ENCODE assay signal across 23 cellular contexts in the genomic region with DNA sequence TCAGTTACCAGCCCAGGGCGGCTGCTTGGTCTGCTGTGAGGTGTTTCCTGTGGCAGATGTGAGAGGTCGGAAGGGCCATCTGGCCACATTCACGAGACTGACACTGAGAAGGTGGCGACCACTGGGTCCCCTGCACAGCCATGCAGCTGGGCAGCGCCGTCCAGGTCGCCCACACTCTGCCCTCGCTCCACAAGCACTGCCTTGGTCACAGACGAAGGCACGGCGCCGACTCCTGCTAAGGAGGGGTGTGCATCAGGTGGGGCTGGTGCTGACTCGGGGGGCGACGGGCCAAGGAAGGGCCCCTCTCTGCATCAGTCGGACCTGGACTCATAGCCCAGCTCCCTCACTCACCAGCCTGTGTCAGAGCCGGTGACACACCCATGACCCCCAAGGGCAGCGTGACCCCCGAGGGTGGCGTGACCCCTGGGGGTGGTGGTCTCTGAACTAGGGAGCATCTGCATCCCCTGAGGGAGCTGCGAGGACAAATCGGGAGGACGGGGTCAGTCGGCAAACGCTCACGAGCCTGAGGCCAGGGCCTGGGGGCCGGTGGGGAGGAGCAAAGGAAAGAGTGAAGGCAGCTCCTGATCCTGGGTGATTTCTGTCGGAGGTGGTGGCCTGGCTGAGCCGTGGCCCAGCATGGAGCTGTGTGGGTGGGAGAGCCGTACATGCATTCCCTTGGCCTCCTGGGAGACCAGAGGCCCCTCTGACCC. TPM values are rescaled to one million over a fixed set of nuclear protein-coding genes. Genes with fewer than 3 reads are reported as not detected.
DNase-seq lines count a peak whose midpoint lies in the region; ATAC-seq and TF ChIP-seq lines count a peak whose summit lies in the region.
"Had no signal": no experiment of that assay in that cellular context is flagged by ENCODE, and none has a peak within 500 bp of the region (broad histone marks: within the 10 kb centered on the region; RNA-seq: fewer than 3 reads in every experiment).

No MANE protein-coding gene starts in this region.

- H3K27me3 ChIP-seq in H7 (ENCODE audit: control insufficient read depth, insufficient read depth, low read length), result no peaks in the 10 kb centered on the region
- H3K27me3 ChIP-seq in H9 (ENCODE audit: insufficient read depth, low read length), result no peaks in the 10 kb centered on the region
- H3K27me3 ChIP-seq: BLaER1 had no signal

- peak overlapping the region; percentile 43 for H3K27ac Mint-ChIP-seq in neural crest cell (ENCODE audit: unreplicated experiment)
- no peak overlapping the region for H3K27ac Mint-ChIP-seq in type B pancreatic cell
- H3K27ac Mint-ChIP-seq in H9, result no peak overlapping the region
- H3K27ac Mint-ChIP-seq: GM23338 had no signal

- H4K91ac ChIP-seq in H9 (ENCODE audit: insufficient read length, low read depth, low read length), result no peak overlapping the region

- H3K27ac ChIP-seq in H9 (ENCODE audit: insufficient read length, low read depth, low read length), result no peak overlapping the region
- H3K27ac ChIP-seq: BLaER1, KMS-11, RWPE1 had no signal

- H4K5ac ChIP-seq in H9 (ENCODE audit: insufficient read length, low read depth, low read length), result no peak overlapping the region

- H2BK12ac ChIP-seq in H9 (ENCODE audit: insufficient read length, low read depth, low read length), result no peak overlapping the region

- DNase-seq in H7, result peak; percentile 55
- DNase-seq in ecto neural progenitor cell (ENCODE audit: low spot score), result peak; percentile 42
- no peak for DNase-seq in neural crest cell (ENCODE audit: low read depth, low spot score)
- DNase-seq in type B pancreatic cell (ENCODE audit: extremely low spot score, unreplicated experiment), result peak; percentile 67
- DNase-seq in H9, result no peak
- no peak for DNase-seq in COLO829 (ENCODE audit: low spot score)
- DNase-seq: ACHN; DND-41; IMR-90; NCI-H1092 treated with DMSO at 0.1 percent for 48 hours; NCI-H1436 treated with DMSO at 0.1 percent for 48 hours; NCI-H1930; NCI-H2227 treated with DMSO at 0.1 percent for 48 hours; NCI-H510A; NCI-H774; NK-92 treated with Interleukin-12 subunit alpha and Interleukin-12 subunit beta, amount 100 ng/mL, for 24 hours had no signal

- H2BK15ac ChIP-seq in H9 (ENCODE audit: low read depth, low read length), result no peak overlapping the region

- no peak overlapping the region for H3T11ph ChIP-seq in H9 (ENCODE audit: low read length)

- H3K23ac ChIP-seq in H9 (ENCODE audit: insufficient read length, low read depth, low read length), result no peak overlapping the region

- no peak overlapping the region for H3K4ac ChIP-seq in H9 (ENCODE audit: low read depth, low read length)

- no peak for TF ChIP-seq CTCF in neural crest cell (conservative IDR thresholded peaks at IDR 0.05)
- no peak for TF ChIP-seq CTCF in type B pancreatic cell (conservative IDR thresholded peaks at IDR 0.05)
- TF ChIP-seq CTCF in H9 (conservative IDR thresholded peaks at IDR 0.05), result no peak

- no peak overlapping the region for H3K9ac ChIP-seq in H9 (ENCODE audit: extremely low read depth, insufficient read length, low read length)
- H3K9ac ChIP-seq: BLaER1, KMS-11 had no signal

- H4K20me1 ChIP-seq in H9 (ENCODE audit: control insufficient read depth, insufficient read depth, insufficient read length), result peaks cover 3% of the 10 kb centered on the region

- H2AK5ac ChIP-seq in H9 (ENCODE audit: insufficient read length, low read length), result no peak overlapping the region

- no peak overlapping the region for H3K4me3 ChIP-seq in H7 (ENCODE audit: insufficient read depth, low read depth, low read length)
- H3K4me3 ChIP-seq: BLaER1, GM12878, GM23338 had no signal

- no peak overlapping the region for H3K4me2 ChIP-seq in H9 (ENCODE audit: insufficient read depth, insufficient read length, low read length)
- H3K4me2 ChIP-seq: BLaER1, GM23338, KMS-11 had no signal

- H3K4me1 Mint-ChIP-seq in neural crest cell (no peaks in the 10 kb centered on the region), type B pancreatic cell (ENCODE audit: unreplicated experiment) (no peaks in the 10 kb centered on the region), H9 (no peaks in the 10 kb centered on the region)
- H3K4me1 Mint-ChIP-seq: CD4-positive, alpha-beta memory T cell; GM23338 had no signal

- no peaks in the 10 kb centered on the region for H3K79me2 ChIP-seq in H9 (ENCODE audit: insufficient read depth, low read length)

- H4K8ac ChIP-seq in H9 (replicated peaks; ENCODE audit: insufficient read length, low read depth, low read length), result no peak overlapping the region

- H2BK20ac ChIP-seq in H9 (ENCODE audit: low read depth, low read length, poor library complexity, severe bottlenecking), result no peak overlapping the region

- no peaks in the 10 kb centered on the region for H3K79me1 ChIP-seq in H9 (ENCODE audit: insufficient read depth, low read depth, low read length, poor library complexity, severe bottlenecking)

- no peak overlapping the region for H3K18ac ChIP-seq in H9 (ENCODE audit: insufficient read length, low read depth, low read length)

- H3K9me3 Mint-ChIP-seq in neural crest cell (no peaks in the 10 kb centered on the region), type B pancreatic cell (no peaks in the 10 kb centered on the region), H9 (no peaks in the 10 kb centered on the region)
- H3K9me3 Mint-ChIP-seq: CD4-positive, alpha-beta memory T cell had no signal

- H3K23me2 ChIP-seq in H9 (ENCODE audit: insufficient read length, low read depth, low read length, poor library complexity, severe bottlenecking), result no peaks in the 10 kb centered on the region

- H2AFZ ChIP-seq in H9 (ENCODE audit: low read length), result no peak overlapping the region
- H2AFZ ChIP-seq: GM23338 had no signal

- no peak overlapping the region for H3K56ac ChIP-seq in H9 (ENCODE audit: insufficient read length, low read depth, low read length)

- WGBS in H9 (ENCODE audit: extremely low coverage, insufficient read length, low lambda C conversion rate), result no CpG with 5 or more reads among the region's 30 CpGs

- H3K36me3 Mint-ChIP-seq in neural crest cell (ENCODE audit: low read depth) (no peaks in the 10 kb centered on the region), type B pancreatic cell (no peaks in the 10 kb centered on the region), H9 (ENCODE audit: insufficient read depth in 1 of 3, low read depth in 3 of 3) (peaks cover 0 to 3% (median 0%) of the 10 kb centered on the region in 3 experiments; a peak in 3 of 7 replicates)

- no peaks in the 10 kb centered on the region; the same call in none of the 2 replicates for H3K36me3 ChIP-seq in H7 (replicated peaks; ENCODE audit: control insufficient read depth, insufficient read depth, low read length)

- peaks cover 15% of the 10 kb centered on the region for H3K9me3 ChIP-seq in H9 (ENCODE audit: control insufficient read depth, low read depth, low read length)

- no peak overlapping the region for H2BK5ac ChIP-seq in H9 (ENCODE audit: insufficient read length, low read length)

- H3K4me1 ChIP-seq in H9 (ENCODE audit: insufficient read depth, low read length), result no peaks in the 10 kb centered on the region

- H3K4me3 Mint-ChIP-seq in neural crest cell, result no peak overlapping the region
- no peak overlapping the region for H3K4me3 Mint-ChIP-seq in type B pancreatic cell
- H3K4me3 Mint-ChIP-seq in H9, result no peak overlapping the region
- H3K4me3 Mint-ChIP-seq: CD4-positive, alpha-beta memory T cell; GM23338 had no signal

- no peak for ATAC-seq in HG03354 (IDR thresholded peaks at IDR 0.05; ENCODE audit: poor library complexity, severe bottlenecking, unreplicated experiment)
- ATAC-seq: GM12878, GM23338 had no signal

- H3K27me3 Mint-ChIP-seq in neural crest cell (ENCODE audit: low read depth) (no peaks in the 10 kb centered on the region), type B pancreatic cell (no peaks in the 10 kb centered on the region), H9 (ENCODE audit: low read depth) (no peaks in the 10 kb centered on the region; the same call in 1 of the 2 replicates)
- H3K27me3 Mint-ChIP-seq: CD4-positive, alpha-beta memory T cell had no signal

- H3K14ac ChIP-seq in H9 (ENCODE audit: insufficient read depth, low read length), result no peak overlapping the region; the same call in 1 of the 2 replicates

- H2BK120ac ChIP-seq in H9 (ENCODE audit: low read depth, low read length, poor library complexity, severe bottlenecking), result no peak overlapping the region

RNA-seq across cellular contexts. Expression of gene NME3, which starts 30.4 kb away (rescaled TPM):
- 147 and 179 TPM in 2 replicates for total RNA-seq in H7 (2014; rRNA removed; shearing (Covaris generic))
- total RNA-seq in neural crest cell (35.0 and 38.0 TPM in 2 replicates), type B pancreatic cell (ENCODE audit: low replicate concordance) (54.0 and 55.9 TPM in 2 replicates), H9 (2021) (76.9 and 81.9 TPM in 2 replicates)

RNA-seq across cellular contexts. Expression of gene EME2, which starts 31.7 kb away (rescaled TPM):
- 12.7 and 15.3 TPM in 2 replicates for total RNA-seq in H7 (2014; rRNA removed; shearing (Covaris generic))
- total RNA-seq in neural crest cell (36.5 and 37.0 TPM in 2 replicates), type B pancreatic cell (ENCODE audit: low replicate concordance) (26.9 and 35.9 TPM in 2 replicates), H9 (2021) (60.4 and 63.6 TPM in 2 replicates)

RNA-seq across cellular contexts. Expression of gene MRPS34, which starts 32.0 kb away (rescaled TPM):
- total RNA-seq in H7 (2014; rRNA removed; shearing (Covaris generic)), result 304 and 324 TPM in 2 replicates
- total RNA-seq in neural crest cell, result 135 and 141 TPM in 2 replicates
- 95.5 and 97.9 TPM in 2 replicates for total RNA-seq in type B pancreatic cell (ENCODE audit: low replicate concordance)
- 199 and 205 TPM in 2 replicates for total RNA-seq in H9 (2021)

RNA-seq across cellular contexts. Expression of gene MAPK8IP3, which starts 34.9 kb away (rescaled TPM):
- 35.2 and 44.9 TPM in 2 replicates for total RNA-seq in H7 (2014; rRNA removed; shearing (Covaris generic))
- total RNA-seq in neural crest cell (111 and 113 TPM in 2 replicates), type B pancreatic cell (ENCODE audit: low replicate concordance) (50.4 and 97.5 TPM in 2 replicates), H9 (2021) (49.4 and 51.3 TPM in 2 replicates)

RNA-seq across cellular contexts. Expression of gene SPSB3, which starts 41.4 kb away (rescaled TPM):
- 43.3 and 60.4 TPM in 2 replicates for total RNA-seq in H7 (2014; rRNA removed; shearing (Covaris generic))
- total RNA-seq in neural crest cell (23.1 and 23.8 TPM in 2 replicates), type B pancreatic cell (ENCODE audit: low replicate concordance) (51.2 and 71.3 TPM in 2 replicates), H9 (2021) (19.9 and 20.0 TPM in 2 replicates)

Comparison
In these comparisons a context has a peak if more than half of its experiments do, and no peak if none do; other contexts are left out.
1. DNase-seq: peak in H7 (single experiment), ecto neural progenitor cell (single experiment) and type B pancreatic cell (single experiment); none in neural crest cell (single experiment), H9 (single experiment) and COLO829 (single experiment).